ENCODE assay signal across 11 cellular contexts in genomic region chr2:3705808-3706207, GRCh38. TPM values are rescaled to one million over a fixed set of nuclear protein-coding genes. Genes with fewer than 3 reads are reported as not detected.
"Had no signal": no experiment of that assay in that cellular context is flagged by ENCODE, and none has a peak within 500 bp of the region (broad histone marks: within the 10 kb centered on the region; RNA-seq: fewer than 3 reads in every experiment).

No MANE protein-coding gene starts in this region.

- H3K27ac Mint-ChIP-seq: HFFc6 had no signal

- DNase-seq: GM23248, GOT3, H7, HFFc6 had no signal

- H3K4me3 Mint-ChIP-seq: HFFc6 had no signal

- H3K9ac ChIP-seq: GM23248 had no signal

- H3K27ac ChIP-seq: GM23248, HL-60 had no signal

- H3K36me3 ChIP-seq: HAP-1 had no signal

- H3K4me1 ChIP-seq: HAP-1 had no signal

- H2AFZ ChIP-seq: GM23248 had no signal

- ATAC-seq: HCT116, HepG2, K562 had no signal

- H3K9me3 ChIP-seq: HAP-1 had no signal

- H3K4me3 ChIP-seq: GM23248, HAP-1, K562 had no signal

- FAIRE-seq: HepG2, K562 had no signal

RNA-seq across cellular contexts. Expression of gene DCDC2C, which starts 2.4 kb away (rescaled TPM):
- total RNA-seq: GM23248, H4, H7, HepG2, HFFc6, K562 had no signal
- polyA plus RNA-seq: GM23248, HepG2, K562 had no signal

RNA-seq across cellular contexts. Expression of gene ALLC, which starts 47.8 kb away (rescaled TPM):
- total RNA-seq: GM23248, H4, H7, HFFc6, HT1080, K562 had no signal
- polyA plus RNA-seq: GM23248, K562 had no signal
